15 cellular contexts compared by ENCODE assay signal in genomic region chr21:42012763-42013329, GRCh38. TPM values are rescaled to one million over a fixed set of nuclear protein-coding genes. Genes with fewer than 3 reads are reported as not detected.
DNase-seq lines count a peak whose midpoint lies in the region; ATAC-seq and TF ChIP-seq lines count a peak whose summit lies in the region.
"Had no signal": no experiment of that assay in that cellular context is flagged by ENCODE, and none has a peak within 500 bp of the region (broad histone marks: within the 10 kb centered on the region; RNA-seq: fewer than 3 reads in every experiment).

No MANE protein-coding gene starts in this region.

- ATAC-seq in sciatic nerve (no peak), HG02870 (IDR thresholded peaks at IDR 0.05; ENCODE audit: unreplicated experiment) (no peak)

- H3K79me2 ChIP-seq in Loucy (ENCODE audit: insufficient read depth, low read length), result peaks cover 37% of the 10 kb centered on the region

- H3K4me1 ChIP-seq in Loucy (ENCODE audit: insufficient read depth, low read length, poor library complexity, severe bottlenecking), result peaks cover 33% of the 10 kb centered on the region

- H3K9me3 ChIP-seq in Loucy (ENCODE audit: insufficient read depth, low read depth, low read length), result no peaks in the 10 kb centered on the region; the same call in 1 of the 2 replicates

- no peak overlapping the region for H2AFZ ChIP-seq in Loucy (ENCODE audit: low read length)

- DNase-seq in activated CD8-positive, alpha-beta memory T cell treated with anti-CD3 and anti-CD28 coated beads for 24 hours, result peak; percentile 47
- DNase-seq in activated CD8-positive, alpha-beta memory T cell treated with anti-CD3 and anti-CD28 coated beads, Interleukin-2, amount 50 U/mL, for 48 hours, result no peak
- peak; percentile 15 for DNase-seq in retina
- no peak for DNase-seq in stimulated activated naive CD4-positive, alpha-beta T cell treated with Interleukin-2 at 50 U/mL for 16 hours (lab: John Stamatoyannopoulos, UW)
- no peak for DNase-seq in sciatic nerve (ENCODE audit: low spot score)
- DNase-seq: activated T-cell treated with anti-CD3 and anti-CD28 coated beads, Interleukin-2, amount 50 U/mL, for 24 hours; effector CD4-positive, alpha-beta T cell; NCI-H1048; NK-92 treated with Interleukin-12 subunit alpha and Interleukin-12 subunit beta, amount 100 ng/mL, for 24 hours; stimulated activated CD8-positive, alpha-beta memory T cell treated with anti-CD3 and anti-CD28 coated beads, Interleukin-4, amount 100 ng/mL, for 48 hours; WERI-Rb-1 had no signal

- peak overlapping the region; percentile 90 to 96 (median 92) for H3K4me3 Mint-ChIP-seq in brain

- H3K27me3 Mint-ChIP-seq in brain, result peaks cover 16% of the 10 kb centered on the region
- H3K27me3 Mint-ChIP-seq: activated T-cell treated with anti-CD3 and anti-CD28 coated beads, Interleukin-2, amount 50 U/mL, for 24 hours had no signal

- peaks cover 6% of the 10 kb centered on the region for H4K20me1 ChIP-seq in Loucy (ENCODE audit: insufficient read depth, low read length, poor library complexity, severe bottlenecking)

- no peaks in the 10 kb centered on the region for H3F3A ChIP-seq in Loucy (ENCODE audit: low read depth)

- intact Hi-C loops in sciatic nerve (cut with DNase I), result no loop called here

- peaks cover 52% of the 10 kb centered on the region for H3K4me1 Mint-ChIP-seq in brain

- H3K27me3 ChIP-seq in Loucy (ENCODE audit: insufficient read depth, low read length, poor library complexity, severe bottlenecking), result no peaks in the 10 kb centered on the region

- H3K9ac ChIP-seq in Loucy (ENCODE audit: low read depth, low read length, poor library complexity, severe bottlenecking), result peak overlapping the region; percentile 94

- peak overlapping the region; percentile 3 to 96 (median 70) for H3K27ac Mint-ChIP-seq in brain
- H3K27ac Mint-ChIP-seq: activated T-cell treated with anti-CD3 and anti-CD28 coated beads, Interleukin-2, amount 50 U/mL, for 24 hours had no signal

- TF ChIP-seq CTCF in Loucy (conservative IDR thresholded peaks at IDR 0.05; ENCODE audit: low read length), result no peak
- no peak for TF ChIP-seq CTCF in brain (conservative IDR thresholded peaks at IDR 0.05)

- H3K4me2 ChIP-seq in Loucy (ENCODE audit: low read depth, low read length, poor library complexity, severe bottlenecking), result peak overlapping the region; percentile 91

- peaks cover 0 to 10% (median 6%) of the 10 kb centered on the region in 5 experiments for H3K9me3 Mint-ChIP-seq in brain
- H3K9me3 Mint-ChIP-seq: activated T-cell treated with anti-CD3 and anti-CD28 coated beads, Interleukin-2, amount 50 U/mL, for 24 hours had no signal

- peaks cover 3% of the 10 kb centered on the region for H3K36me3 Mint-ChIP-seq in brain

- H3K36me3 ChIP-seq in Loucy (ENCODE audit: insufficient read depth, low read length), result no peaks in the 10 kb centered on the region

- H3K4me3 ChIP-seq in Loucy (ENCODE audit: low read length, poor library complexity, severe bottlenecking), result no peak overlapping the region

- H3K9me2 ChIP-seq in Loucy (replicated peaks; ENCODE audit: low read depth, low read length), result no peaks in the 10 kb centered on the region

RNA-seq across cellular contexts. Expression of gene ZBTB21, which starts 2.7 kb away (rescaled TPM):
- 8.6 TPM for polyA plus RNA-seq in brain (ENCODE audit: insufficient read depth, low read depth, low replicate concordance)
- total RNA-seq in sciatic nerve, result 27.3 TPM

RNA-seq across cellular contexts. Expression of gene UMODL1, which starts 58.3 kb away (rescaled TPM):
- 3.3 TPM for polyA plus RNA-seq in brain (ENCODE audit: insufficient read depth, low read depth, low replicate concordance)
- not detected for total RNA-seq in sciatic nerve
- total RNA-seq: urinary bladder had no signal
- polyA plus RNA-seq: urinary bladder had no signal

RNA-seq across cellular contexts. Expression of gene C2CD2, which starts 59.0 kb away (rescaled TPM):
- polyA plus RNA-seq in brain (ENCODE audit: insufficient read depth, low read depth, low replicate concordance), result 6.0 TPM
- 60.9 TPM for total RNA-seq in sciatic nerve

Comparison
In these comparisons a context has a peak if more than half of its experiments do, and no peak if none do; other contexts are left out.
1. DNase-seq: peak in activated CD8-positive, alpha-beta memory T cell treated with anti-CD3 and anti-CD28 coated beads for 24 hours (single experiment) and retina (single experiment); none in activated CD8-positive, alpha-beta memory T cell treated with anti-CD3 and anti-CD28 coated beads, Interleukin-2, amount 50 U/mL, for 48 hours (single experiment), stimulated activated naive CD4-positive, alpha-beta T cell treated with Interleukin-2 at 50 U/mL for 16 hours (single experiment) and sciatic nerve (single experiment).